In genomic region chr13:75587679-75588078, GRCh38 we compare ENCODE assay signal across 17 cellular contexts. TPM values are rescaled to one million over a fixed set of nuclear protein-coding genes. Genes with fewer than 3 reads are reported as not detected.
DNase-seq lines count a peak whose midpoint lies in the region; ATAC-seq and TF ChIP-seq lines count a peak whose summit lies in the region.
"Had no signal": no experiment of that assay in that cellular context is flagged by ENCODE, and none has a peak within 500 bp of the region (broad histone marks: within the 10 kb centered on the region; RNA-seq: fewer than 3 reads in every experiment).

No MANE protein-coding gene starts in this region.

- ATAC-seq in WTC11 (peak; percentile 100), GM18873 (IDR thresholded peaks at IDR 0.05; ENCODE audit: low FRiP score, unreplicated experiment) (no peak)
- ATAC-seq: gastrocnemius medialis had no signal

- H3K27ac ChIP-seq in left ventricle myocardium inferior (replicated peaks) (no peak overlapping the region), spleen (no peak overlapping the region)
- H3K27ac ChIP-seq: gastrocnemius medialis, skin epidermis, upper lobe of left lung had no signal

- no peaks in the 10 kb centered on the region for H3K27me3 ChIP-seq in left ventricle myocardium inferior (ENCODE audit: low read depth)
- H3K27me3 ChIP-seq in spleen (replicated peaks in 1 of 7) = no peaks in the 10 kb centered on the region
- H3K27me3 ChIP-seq: gastrocnemius medialis, upper lobe of left lung had no signal

- WGBS in spleen, 5 donors = 56 to 89% (median 71%) methylated on average over 1 of the region's 1 CpG

- TF ChIP-seq POLR2A in spleen (IDR thresholded peaks at IDR 0.05) = no peak

- POLR2A ChIA-PET in WTC11 (lab: Charles Lee) = no interaction called here

- DNase-seq in ELF-1 (ENCODE audit: low read depth, low spot score) (peak; percentile 12), HuH-7 (ENCODE audit: low spot score) (peak; percentile 23), WTC11 (ENCODE audit: low spot score) (no peak), islet precursor cell (peak; percentile 50), left ventricle myocardium inferior (no peak), spleen (no peak), NCI-H226 (no peak)
- DNase-seq: activated CD4-positive, alpha-beta T cell treated with anti-CD3 and anti-CD28 coated beads, Interleukin-2, amount 50 U/mL, for 1 hour; gastrocnemius medialis; GDM1; kidney; Right ventricle myocardium superior; stimulated activated naive CD4-positive, alpha-beta T cell treated with Interleukin-2 at 50 U/mL for 16 hours; upper lobe of left lung had no signal

- no peaks in the 10 kb centered on the region for H3K27me3 Mint-ChIP-seq in WTC11 (ENCODE audit: low read depth)

- H3K9me3 ChIP-seq in left ventricle myocardium inferior (replicated peaks) (peaks cover 14% of the 10 kb centered on the region), spleen (peaks cover 0 to 18% (median 12%) of the 10 kb centered on the region in 8 donors)
- H3K9me3 ChIP-seq: Caco-2, gastrocnemius medialis, upper lobe of left lung had no signal

- H3K36me3 ChIP-seq in left ventricle myocardium inferior (peaks cover 26% of the 10 kb centered on the region), spleen (peaks cover 0 to 60% (median 14%) of the 10 kb centered on the region in 6 donors)

- CTCF ChIA-PET in WTC11 (lab: Charles Lee) = no interaction called here

- 0 out of 2 replicates have a peak overlapping the region, but pooled peaks have one; percentile 43 for H3K27ac Mint-ChIP-seq in WTC11

- no peak overlapping the region for H3K4me3 Mint-ChIP-seq in WTC11

- TF ChIP-seq CTCF in WTC11 (IDR thresholded peaks at IDR 0.05) = no peak
- TF ChIP-seq CTCF in left ventricle myocardium inferior (IDR thresholded peaks at IDR 0.05; ENCODE audit: borderline replicate concordance) = no peak
- no peak for TF ChIP-seq CTCF in spleen (IDR thresholded peaks at IDR 0.05 in 8 of 11, conservative IDR thresholded peaks at IDR 0.05 in 3 of 11)

- no peak overlapping the region for H3K4me3 ChIP-seq in left ventricle myocardium inferior
- no peak overlapping the region for H3K4me3 ChIP-seq in spleen
- H3K4me3 ChIP-seq: gastrocnemius medialis, skin epidermis, upper lobe of left lung had no signal

- intact Hi-C loops in left ventricle myocardium inferior (cut with micrococcal nuclease) = no loop called here
- intact Hi-C loops in spleen (cut with DNase I; ENCODE audit: low total_unique reads) = no loop called here

- H3K4me1 ChIP-seq in left ventricle myocardium inferior = no peaks in the 10 kb centered on the region
- H3K4me1 ChIP-seq in spleen = no peaks in the 10 kb centered on the region
- H3K4me1 ChIP-seq: Caco-2, upper lobe of left lung had no signal

- peaks cover 23% of the 10 kb centered on the region for H3K9me3 Mint-ChIP-seq in WTC11

- H3K36me3 Mint-ChIP-seq in WTC11 = peaks cover 24% of the 10 kb centered on the region

- peaks cover 20% of the 10 kb centered on the region for H3K4me1 Mint-ChIP-seq in WTC11

TF ChIP-seq in WTC11, 78 proteins besides CTCF, POLR2A, EP300 and RAD21:
- no peak for TF ChIP-seq IRF1 (CRISPR knock-in tag; IDR thresholded peaks at IDR 0.05)
- no peak for TF ChIP-seq TEAD1 (CRISPR knock-in tag; IDR thresholded peaks at IDR 0.05)
- TF ChIP-seq CREM (CRISPR knock-in tag; IDR thresholded peaks at IDR 0.05) = no peak
- TF ChIP-seq OVOL2 (CRISPR knock-in tag; IDR thresholded peaks at IDR 0.05; ENCODE audit: borderline replicate concordance) = no peak
- TF ChIP-seq, protein P1, sequence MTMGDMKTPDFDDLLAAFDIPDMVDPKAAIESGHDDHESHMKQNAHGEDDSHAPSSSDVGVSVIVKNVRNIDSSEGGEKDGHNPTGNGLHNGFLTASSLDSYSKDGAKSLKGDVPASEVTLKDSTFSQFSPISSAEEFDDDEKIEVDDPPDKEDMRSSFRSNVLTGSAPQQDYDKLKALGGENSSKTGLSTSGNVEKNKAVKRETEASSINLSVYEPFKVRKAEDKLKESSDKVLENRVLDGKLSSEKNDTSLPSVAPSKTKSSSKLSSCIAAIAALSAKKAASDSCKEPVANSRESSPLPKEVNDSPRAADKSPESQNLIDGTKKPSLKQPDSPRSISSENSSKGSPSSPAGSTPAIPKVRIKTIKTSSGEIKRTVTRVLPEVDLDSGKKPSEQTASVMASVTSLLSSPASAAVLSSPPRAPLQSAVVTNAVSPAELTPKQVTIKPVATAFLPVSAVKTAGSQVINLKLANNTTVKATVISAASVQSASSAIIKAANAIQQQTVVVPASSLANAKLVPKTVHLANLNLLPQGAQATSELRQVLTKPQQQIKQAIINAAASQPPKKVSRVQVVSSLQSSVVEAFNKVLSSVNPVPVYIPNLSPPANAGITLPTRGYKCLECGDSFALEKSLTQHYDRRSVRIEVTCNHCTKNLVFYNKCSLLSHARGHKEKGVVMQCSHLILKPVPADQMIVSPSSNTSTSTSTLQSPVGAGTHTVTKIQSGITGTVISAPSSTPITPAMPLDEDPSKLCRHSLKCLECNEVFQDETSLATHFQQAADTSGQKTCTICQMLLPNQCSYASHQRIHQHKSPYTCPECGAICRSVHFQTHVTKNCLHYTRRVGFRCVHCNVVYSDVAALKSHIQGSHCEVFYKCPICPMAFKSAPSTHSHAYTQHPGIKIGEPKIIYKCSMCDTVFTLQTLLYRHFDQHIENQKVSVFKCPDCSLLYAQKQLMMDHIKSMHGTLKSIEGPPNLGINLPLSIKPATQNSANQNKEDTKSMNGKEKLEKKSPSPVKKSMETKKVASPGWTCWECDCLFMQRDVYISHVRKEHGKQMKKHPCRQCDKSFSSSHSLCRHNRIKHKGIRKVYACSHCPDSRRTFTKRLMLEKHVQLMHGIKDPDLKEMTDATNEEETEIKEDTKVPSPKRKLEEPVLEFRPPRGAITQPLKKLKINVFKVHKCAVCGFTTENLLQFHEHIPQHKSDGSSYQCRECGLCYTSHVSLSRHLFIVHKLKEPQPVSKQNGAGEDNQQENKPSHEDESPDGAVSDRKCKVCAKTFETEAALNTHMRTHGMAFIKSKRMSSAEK (CRISPR knock-in tag; IDR thresholded peaks at IDR 0.05; ENCODE audit: borderline replicate concordance) = no peak
- no peak for TF ChIP-seq ETV6 (CRISPR knock-in tag; IDR thresholded peaks at IDR 0.05)
- TF ChIP-seq, protein P2, sequence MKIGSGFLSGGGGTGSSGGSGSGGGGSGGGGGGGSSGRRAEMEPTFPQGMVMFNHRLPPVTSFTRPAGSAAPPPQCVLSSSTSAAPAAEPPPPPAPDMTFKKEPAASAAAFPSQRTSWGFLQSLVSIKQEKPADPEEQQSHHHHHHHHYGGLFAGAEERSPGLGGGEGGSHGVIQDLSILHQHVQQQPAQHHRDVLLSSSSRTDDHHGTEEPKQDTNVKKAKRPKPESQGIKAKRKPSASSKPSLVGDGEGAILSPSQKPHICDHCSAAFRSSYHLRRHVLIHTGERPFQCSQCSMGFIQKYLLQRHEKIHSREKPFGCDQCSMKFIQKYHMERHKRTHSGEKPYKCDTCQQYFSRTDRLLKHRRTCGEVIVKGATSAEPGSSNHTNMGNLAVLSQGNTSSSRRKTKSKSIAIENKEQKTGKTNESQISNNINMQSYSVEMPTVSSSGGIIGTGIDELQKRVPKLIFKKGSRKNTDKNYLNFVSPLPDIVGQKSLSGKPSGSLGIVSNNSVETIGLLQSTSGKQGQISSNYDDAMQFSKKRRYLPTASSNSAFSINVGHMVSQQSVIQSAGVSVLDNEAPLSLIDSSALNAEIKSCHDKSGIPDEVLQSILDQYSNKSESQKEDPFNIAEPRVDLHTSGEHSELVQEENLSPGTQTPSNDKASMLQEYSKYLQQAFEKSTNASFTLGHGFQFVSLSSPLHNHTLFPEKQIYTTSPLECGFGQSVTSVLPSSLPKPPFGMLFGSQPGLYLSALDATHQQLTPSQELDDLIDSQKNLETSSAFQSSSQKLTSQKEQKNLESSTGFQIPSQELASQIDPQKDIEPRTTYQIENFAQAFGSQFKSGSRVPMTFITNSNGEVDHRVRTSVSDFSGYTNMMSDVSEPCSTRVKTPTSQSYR (CRISPR knock-in tag; IDR thresholded peaks at IDR 0.05) = no peak
- no peak for TF ChIP-seq MYBL2 (CRISPR knock-in tag; IDR thresholded peaks at IDR 0.05)
TF ChIP-seq in WTC11: peak in this region for 0.

RNA-seq across cellular contexts. Expression of gene UCHL3, which starts 38.1 kb away (rescaled TPM):
- 41.6 to 46.9 TPM (median 43.1 TPM) in 3 replicates for total RNA-seq in WTC11 (2021)
- 23.2 TPM for total RNA-seq in left ventricle myocardium inferior
- 10 to 100 TPM; 18.9 to 26.9 (median 23.9) TPM for total RNA-seq in spleen
- polyA plus RNA-seq in spleen = 10 to 100 TPM; 22.2 to 31.5 (median 29.1) TPM

RNA-seq across cellular contexts. Expression of gene LMO7, which starts 48.5 kb away (rescaled TPM):
- total RNA-seq in WTC11 (2021) (15.6 to 18.5 TPM (median 17.4 TPM) in 3 replicates), left ventricle myocardium inferior (446 TPM), spleen (10 to 100 TPM in 3 of 7 donors, 1 to 10 TPM in 4; 6.5 to 15.5 (median 9.0) TPM)
- polyA plus RNA-seq in spleen = 1 to 10 TPM; 2.2 to 5.4 (median 2.3) TPM

RNA-seq across cellular contexts. Expression of gene COMMD6, which starts 50.0 kb away (rescaled TPM):
- total RNA-seq in WTC11 (2021) (94.6 to 136 TPM (median 124 TPM) in 3 replicates), left ventricle myocardium inferior (145 TPM), spleen (100 to 1,000 TPM in 6 of 7 donors, 10 to 100 TPM in 1; 83.6 to 160 (median 130) TPM)
- polyA plus RNA-seq in spleen = 100 to 1,000 TPM; 263 to 334 (median 319) TPM

Comparison
In these comparisons a context has a peak if more than half of its experiments do, and no peak if none do; other contexts are left out.
1. DNase-seq: peak in ELF-1 (single experiment), HuH-7 (single experiment) and islet precursor cell (single experiment); none in WTC11 (single experiment), left ventricle myocardium inferior (single experiment), spleen (single experiment) and NCI-H226 (single experiment).
2. RNA of gene LMO7, which starts 48.5 kb away (total RNA-seq): 446 TPM in left ventricle myocardium inferior (single experiment); 15.6 to 18.5 TPM in WTC11 and 6.5 to 15.5 TPM in spleen; every median in the first group is over 10 times any median in the second.